19 cellular contexts compared by ENCODE assay signal in the genomic region with DNA sequence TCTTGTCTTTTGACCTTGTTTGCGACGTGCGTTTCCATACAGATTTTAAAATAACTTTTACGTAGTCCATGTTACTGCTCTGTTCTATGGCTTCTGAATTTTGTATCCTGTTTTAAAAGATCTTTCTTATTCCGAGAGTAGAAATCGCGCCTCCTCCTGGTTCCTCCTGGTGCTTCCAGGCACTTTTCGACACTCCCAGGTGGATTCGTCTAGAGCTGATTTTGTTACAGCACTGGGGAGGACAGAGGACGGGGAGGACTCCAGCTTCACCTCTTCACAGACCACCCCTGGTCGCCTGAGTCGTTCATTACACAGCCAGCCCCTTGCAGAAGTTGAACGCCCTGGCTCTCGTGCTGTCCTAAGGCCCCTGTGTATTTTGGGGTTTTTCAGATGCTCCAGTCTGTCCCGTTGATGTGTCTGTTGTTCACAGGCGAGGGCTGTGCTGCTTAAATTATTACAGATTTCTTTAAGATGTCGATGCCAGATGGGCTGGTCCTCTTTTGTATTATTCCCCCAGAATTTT. TPM values are rescaled to one million over a fixed set of nuclear protein-coding genes. Genes with fewer than 3 reads are reported as not detected.
DNase-seq lines count a peak whose midpoint lies in the region; ATAC-seq, FAIRE-seq and TF ChIP-seq lines count a peak whose summit lies in the region.
"Had no signal": no experiment of that assay in that cellular context is flagged by ENCODE, and none has a peak within 500 bp of the region (broad histone marks: within the 10 kb centered on the region; RNA-seq: fewer than 3 reads in every experiment).

No MANE protein-coding gene starts in this region.

- no peaks in the 10 kb centered on the region for H3K4me1 ChIP-seq in PC-9 (replicated peaks; ENCODE audit: insufficient read depth)
- H3K4me1 ChIP-seq: SJSA1, uterus had no signal

- CTCF ChIA-PET in PC-9 (lab: Charles Lee) = interaction anchor here (0.7 kb wide), 1 partner anchor 441 kb away, joined by 3 read pairs; no protein-coding TSS in a partner anchor

- POLR2A ChIA-PET in PC-9 (lab: Charles Lee; ENCODE audit: unreplicated experiment) = no interaction called here

- no peak overlapping the region for H3K27ac ChIP-seq in PC-9
- H3K27ac ChIP-seq: SJSA1, uterus had no signal

- peak; percentile 47; the same call in 1 of the 2 replicates for TF ChIP-seq CTCF in PC-9 (conservative IDR thresholded peaks at IDR 0.05)
- peak; percentile 23 for TF ChIP-seq CTCF in fibroblast of pulmonary artery (IDR thresholded peaks at IDR 0.05; ENCODE audit: low read length, missing control alignments)

- H3K79me2 ChIP-seq in PC-9 (ENCODE audit: low read depth) = no peaks in the 10 kb centered on the region

- H3K9me2 ChIP-seq in PC-9 (ENCODE audit: insufficient read depth) = no peaks in the 10 kb centered on the region

- DNase-seq in cardiac septum (ENCODE audit: low spot score) (peak; percentile 22), left cardiac atrium (no peak), PC-9 (no peak), fibroblast of pulmonary artery (ENCODE audit: low read depth) (no peak), urothelium cell line (ENCODE audit: low spot score) (no peak), NCI-H1105 (lab: John Stamatoyannopoulos, UW) (no peak), UCSD-AML1 (lab: John Stamatoyannopoulos, UW; ENCODE audit: unreplicated experiment) (no peak), NCI-H345 (lab: John Stamatoyannopoulos, UW) (no peak)
- DNase-seq: activated CD4-positive, alpha-beta T cell treated with anti-CD3 and anti-CD28 coated beads for 1 hour; activated naive CD8-positive, alpha-beta T cell treated with anti-CD3 and anti-CD28 coated beads for 36 hours; KG1; left colon; NCI-H2081 treated with DMSO at 0.1 percent for 48 hours; NCI-H524 treated with DMSO at 0.1 percent for 48 hours; substantia nigra; uterus had no signal

- H2AFZ ChIP-seq in PC-9 = no peak overlapping the region

- no peak for FAIRE-seq in urothelium cell line (lab: Jason Lieb, UNC)
- FAIRE-seq: frontal cortex had no signal

- H4K20me1 ChIP-seq in PC-9 (ENCODE audit: insufficient read depth) = no peaks in the 10 kb centered on the region

- H3K9me3 ChIP-seq in PC-9 (ENCODE audit: insufficient read depth, low read depth) = no peaks in the 10 kb centered on the region; the same call in 1 of the 2 replicates
- H3K9me3 ChIP-seq: SJSA1, uterus had no signal

- H3K4me3 ChIP-seq in PC-9 = no peak overlapping the region
- no peak overlapping the region for H3K4me3 ChIP-seq in fibroblast of pulmonary artery (replicated peaks; ENCODE audit: low read depth, low read length)
- H3K4me3 ChIP-seq: SJSA1, uterus had no signal

- peaks cover 74% of the 10 kb centered on the region for H3K27me3 ChIP-seq in PC-9 (ENCODE audit: insufficient read depth, low read depth)
- H3K27me3 ChIP-seq: uterus had no signal

- no peak for ATAC-seq in left cardiac atrium
- ATAC-seq: left colon had no signal

- H3K4me2 ChIP-seq in PC-9 = no peak overlapping the region

- no peaks in the 10 kb centered on the region for H3F3A ChIP-seq in PC-9 (ENCODE audit: insufficient read depth, low read depth)

- H3K36me3 ChIP-seq in PC-9 (ENCODE audit: low read depth) = no peaks in the 10 kb centered on the region
- H3K36me3 ChIP-seq: SJSA1, uterus had no signal

- no TSS peak for BruUV-seq in PC-9 (replicated peaks; lab: Mats Ljungman, UMichigan)

- intact Hi-C loops in cardiac septum (cut with DNase I) = no loop called here
- intact Hi-C loops in left cardiac atrium (cut with DNase I) = no loop called here
- intact Hi-C loops in PC-9 (cut with micrococcal nuclease; ENCODE audit: unreplicated experiment) = no loop called here

RNA-seq across cellular contexts. Expression of gene COL20A1, which starts 30.4 kb away (rescaled TPM):
- total RNA-seq in cardiac septum (0.22 TPM), left cardiac atrium (not detected), PC-9 (2021) (0.15 TPM in 1 of 2 replicates, not detected in the other)
- total RNA-seq: left colon, SJSA1 had no signal

RNA-seq across cellular contexts. Expression of gene CHRNA4, which starts 37.8 kb away (rescaled TPM):
- total RNA-seq in cardiac septum (0.16 TPM), left cardiac atrium (under 1 TPM; 0.06 to 0.31 TPM), PC-9 (2021) (not detected in 2 replicates)
- total RNA-seq: activated naive CD8-positive, alpha-beta T cell treated with anti-CD3 and anti-CD28 coated beads for 36 hours; left colon; OCI-LY7; SJSA1 had no signal

RNA-seq across cellular contexts. Expression of gene ARFGAP1, which starts 50.7 kb away (rescaled TPM):
- total RNA-seq in cardiac septum (49.5 TPM), left cardiac atrium (10 to 100 TPM; 32.1 to 50.3 TPM), PC-9 (2021) (89.0 and 101 TPM in 2 replicates)
